25 cellular contexts compared by ENCODE assay signal in genomic region chr11:10896493-10896892, GRCh38.
"Had no signal": no experiment of that assay in that cellular context is flagged by ENCODE, and none has a peak within 500 bp of the region (broad histone marks: within the 10 kb centered on the region; RNA-seq: fewer than 3 reads in every experiment).

No MANE protein-coding gene starts in this region.

- H3K4me1 Mint-ChIP-seq: central memory CD8-positive, alpha-beta T cell; T-helper 17 cell had no signal

- FAIRE-seq: endometrium, islet of Langerhans, urothelium cell line had no signal

- H3K27me3 ChIP-seq: breast epithelium, foreskin keratinocyte, heart right ventricle, left lung, ovary, sigmoid colon, spleen, testis, transverse colon had no signal

- H3K4me3 ChIP-seq: breast epithelium, heart right ventricle, left lung, lung, ovary, prostate gland, sigmoid colon, spleen, testis, transverse colon had no signal

- H3K36me3 Mint-ChIP-seq: activated naive CD4-positive, alpha-beta T cell treated with anti-CD3 and anti-CD28 coated beads, Interleukin-2, amount 50 U/mL, for 72 hours had no signal

- DNase-seq: activated B cell treated with CpG ODN at 0.5 μM for 24 hours; activated CD4-positive, alpha-beta T cell treated with anti-CD3 and anti-CD28 coated beads, Interleukin-2, amount 50 U/mL, for 1 hour; activated naive CD4-positive, alpha-beta T cell; activated T-cell treated with anti-CD3 and anti-CD28 coated beads for 4 hours; activated T-cell treated with anti-CD3 and anti-CD28 coated beads, Interleukin-2, amount 50 U/mL, for 72 hours; effector CD8-positive, alpha-beta T cell; foreskin keratinocyte; heart right ventricle; left lung; naive B cell; ovary; sigmoid colon; spleen; stimulated activated naive CD8-positive, alpha-beta T cell treated with anti-CD3 and anti-CD28 coated beads, Interleukin-15, Interleukin-2, amounts not matched to agents 100 U/mL and 50 U/mL, for 24 hours; T-helper 17 cell; testis; transverse colon had no signal

- ATAC-seq: activated naive CD4-positive, alpha-beta T cell treated with anti-CD3 and anti-CD28 coated beads, Interleukin-2, amount 50 U/mL, for 72 hours; activated T-cell treated with anti-CD3 and anti-CD28 coated beads, Interleukin-2, amount 50 U/mL, for 72 hours; foreskin keratinocyte; heart right ventricle; left lung; stimulated activated naive CD8-positive, alpha-beta T cell treated with anti-CD3 and anti-CD28 coated beads, Interleukin-15, Interleukin-2, amounts not matched to agents 100 U/mL and 50 U/mL, for 24 hours; T-helper 17 cell had no signal

- H3K9me3 ChIP-seq: breast epithelium, heart right ventricle, left lung, ovary, prostate gland, sigmoid colon, spleen, testis, transverse colon had no signal

- H3K27me3 Mint-ChIP-seq: activated B cell treated with CpG ODN at 0.5 μM for 24 hours; central memory CD8-positive, alpha-beta T cell; T-helper 17 cell had no signal

- H3K36me3 ChIP-seq: breast epithelium, heart right ventricle, left lung, ovary, prostate gland, sigmoid colon, spleen, transverse colon had no signal

- H3K27ac ChIP-seq: breast epithelium, foreskin keratinocyte, left lung, ovary, prostate gland, spleen, testis, transverse colon had no signal

- H3K4me3 Mint-ChIP-seq: activated B cell treated with CpG ODN at 0.5 μM for 24 hours; activated T-cell treated with anti-CD3 and anti-CD28 coated beads, Interleukin-2, amount 50 U/mL, for 72 hours; central memory CD8-positive, alpha-beta T cell; naive B cell; T-helper 17 cell had no signal

- H3K27ac Mint-ChIP-seq: activated B cell treated with CpG ODN at 0.5 μM for 24 hours; activated naive CD4-positive, alpha-beta T cell treated with anti-CD3 and anti-CD28 coated beads, Interleukin-2, amount 50 U/mL, for 72 hours; T-helper 17 cell had no signal

- H3K9me3 Mint-ChIP-seq: activated T-cell treated with anti-CD3 and anti-CD28 coated beads, Interleukin-2, amount 50 U/mL, for 72 hours; central memory CD8-positive, alpha-beta T cell had no signal
